ENCODE assay signal across 1 cellular context in the genomic region with DNA sequence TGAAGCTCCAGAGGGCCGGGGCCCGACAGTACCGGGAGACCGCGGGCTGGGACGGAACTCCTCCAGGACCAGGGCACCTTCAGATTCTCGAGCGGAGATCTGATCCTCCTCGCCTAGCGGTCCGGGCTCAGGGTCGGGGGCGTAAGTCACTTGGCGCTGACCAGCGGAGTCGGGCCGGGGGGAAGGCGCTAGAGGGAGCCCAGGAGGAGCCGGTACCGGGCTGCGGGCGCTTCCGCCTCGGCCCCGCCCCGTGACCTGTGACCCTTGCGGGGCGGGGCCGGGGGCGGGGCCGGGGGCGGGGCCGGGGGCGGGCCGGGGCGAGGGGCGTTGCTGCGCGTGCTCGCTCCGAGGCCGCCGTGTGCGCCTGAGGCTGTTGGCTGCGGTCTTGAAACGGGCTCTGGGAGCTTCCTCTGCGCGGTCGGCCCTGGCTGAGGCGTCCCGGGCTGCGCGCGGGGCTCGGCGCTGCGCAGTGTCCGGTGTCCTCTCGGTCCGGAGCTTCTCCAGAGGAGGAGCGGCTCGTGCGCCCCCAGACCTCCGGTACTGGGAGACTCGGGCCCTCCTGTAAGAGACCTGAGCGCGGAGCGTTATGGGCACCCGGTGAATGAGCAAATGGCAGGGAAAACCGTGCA.
A peak's percentile ranks its signal among the peaks of the same experiment; 100 is the strongest.
TF ChIP-seq lines count a peak whose summit lies in the region.

ARSA (minus strand) TSS at position 239 of the 629 bp plus-strand sequence. CDS start 373 bp downstream, outside the sequence.

TF ChIP-seq in HepG2, 621 proteins besides CTCF, POLR2A, EP300 and RAD21 (continued from another document):
- no peak for TF ChIP-seq ZNF678 (CRISPR knock-in tag; IDR thresholded peaks at IDR 0.05)
- no peak for TF ChIP-seq ZNF17 (CRISPR knock-in tag; IDR thresholded peaks at IDR 0.05)
- TF ChIP-seq AGO2 (optimal IDR thresholded peaks at IDR 0.05; ENCODE audit: low read depth, low read length): no peak
- TF ChIP-seq, protein P1, sequence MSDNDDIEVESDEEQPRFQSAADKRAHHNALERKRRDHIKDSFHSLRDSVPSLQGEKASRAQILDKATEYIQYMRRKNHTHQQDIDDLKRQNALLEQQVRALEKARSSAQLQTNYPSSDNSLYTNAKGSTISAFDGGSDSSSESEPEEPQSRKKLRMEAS (IDR thresholded peaks at IDR 0.05): peak; percentile 6; the same call in 1 of the 2 replicates
- TF ChIP-seq ZNF292 (CRISPR knock-in tag; IDR thresholded peaks at IDR 0.05; ENCODE audit: borderline replicate concordance, low read depth): no peak; the same call in 1 of the 2 replicates
- TF ChIP-seq AHR (CRISPR knock-in tag; IDR thresholded peaks at IDR 0.05): no peak
- TF ChIP-seq MAFK (conservative IDR thresholded peaks at IDR 0.05 in 1 of 2, IDR thresholded peaks at IDR 0.05 in 1 of 2; ENCODE audit: low read length in 2 of 2): no peak
- TF ChIP-seq, protein P2, sequence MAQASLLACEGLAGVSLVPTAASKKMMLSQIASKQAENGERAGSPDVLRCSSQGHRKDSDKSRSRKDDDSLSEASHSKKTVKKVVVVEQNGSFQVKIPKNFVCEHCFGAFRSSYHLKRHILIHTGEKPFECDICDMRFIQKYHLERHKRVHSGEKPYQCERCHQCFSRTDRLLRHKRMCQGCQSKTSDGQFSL (CRISPR knock-in tag; IDR thresholded peaks at IDR 0.05): no peak
- TF ChIP-seq MXD1 (CRISPR knock-in tag; IDR thresholded peaks at IDR 0.05): no peak
- no peak for TF ChIP-seq SOX5 (CRISPR knock-in tag; IDR thresholded peaks at IDR 0.05; ENCODE audit: borderline replicate concordance)
- no peak for TF ChIP-seq KLF9 (CRISPR knock-in tag; IDR thresholded peaks at IDR 0.05; ENCODE audit: low read depth)
- TF ChIP-seq, protein P3, sequence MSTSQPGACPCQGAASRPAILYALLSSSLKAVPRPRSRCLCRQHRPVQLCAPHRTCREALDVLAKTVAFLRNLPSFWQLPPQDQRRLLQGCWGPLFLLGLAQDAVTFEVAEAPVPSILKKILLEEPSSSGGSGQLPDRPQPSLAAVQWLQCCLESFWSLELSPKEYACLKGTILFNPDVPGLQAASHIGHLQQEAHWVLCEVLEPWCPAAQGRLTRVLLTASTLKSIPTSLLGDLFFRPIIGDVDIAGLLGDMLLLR (CRISPR knock-in tag; IDR thresholded peaks at IDR 0.05): no peak
- TF ChIP-seq, protein P4, sequence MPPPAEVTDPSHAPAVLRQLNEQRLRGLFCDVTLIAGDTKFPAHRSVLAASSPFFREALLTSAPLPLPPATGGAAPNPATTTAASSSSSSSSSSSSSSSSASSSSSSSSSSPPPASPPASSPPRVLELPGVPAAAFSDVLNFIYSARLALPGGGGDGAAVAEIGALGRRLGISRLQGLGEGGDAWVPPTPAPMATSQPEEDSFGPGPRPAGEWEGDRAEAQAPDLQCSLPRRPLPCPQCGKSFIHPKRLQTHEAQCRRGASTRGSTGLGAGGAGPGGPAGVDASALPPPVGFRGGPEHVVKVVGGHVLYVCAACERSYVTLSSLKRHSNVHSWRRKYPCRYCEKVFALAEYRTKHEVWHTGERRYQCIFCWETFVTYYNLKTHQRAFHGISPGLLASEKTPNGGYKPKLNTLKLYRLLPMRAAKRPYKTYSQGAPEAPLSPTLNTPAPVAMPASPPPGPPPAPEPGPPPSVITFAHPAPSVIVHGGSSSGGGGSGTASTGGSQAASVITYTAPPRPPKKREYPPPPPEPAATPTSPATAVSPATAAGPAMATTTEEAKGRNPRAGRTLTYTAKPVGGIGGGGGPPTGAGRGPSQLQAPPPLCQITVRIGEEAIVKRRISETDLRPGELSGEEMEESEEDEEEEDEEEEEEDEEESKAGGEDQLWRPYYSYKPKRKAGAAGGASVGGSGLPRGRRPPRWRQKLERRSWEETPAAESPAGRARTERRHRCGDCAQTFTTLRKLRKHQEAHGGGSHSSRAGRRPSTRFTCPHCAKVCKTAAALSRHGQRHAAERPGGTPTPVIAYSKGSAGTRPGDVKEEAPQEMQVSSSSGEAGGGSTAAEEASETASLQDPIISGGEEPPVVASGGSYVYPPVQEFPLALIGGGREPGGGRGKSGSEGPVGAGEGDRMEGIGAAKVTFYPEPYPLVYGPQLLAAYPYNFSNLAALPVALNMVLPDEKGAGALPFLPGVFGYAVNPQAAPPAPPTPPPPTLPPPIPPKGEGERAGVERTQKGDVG (CRISPR knock-in tag; IDR thresholded peaks at IDR 0.05; ENCODE audit: borderline replicate concordance): no peak
- no peak for TF ChIP-seq FOSL1 (CRISPR knock-in tag; IDR thresholded peaks at IDR 0.05; ENCODE audit: borderline replicate concordance)
- TF ChIP-seq ZKSCAN8 (CRISPR knock-in tag; IDR thresholded peaks at IDR 0.05; ENCODE audit: borderline replicate concordance): no peak
- TF ChIP-seq ZFP62 (CRISPR knock-in tag; IDR thresholded peaks at IDR 0.05): no peak
- no peak for TF ChIP-seq MAZ (IDR thresholded peaks at IDR 0.05; ENCODE audit: borderline replicate concordance, low read depth, low read length)
- no peak for TF ChIP-seq MAZ (CRISPR knock-in tag; IDR thresholded peaks at IDR 0.05; ENCODE audit: low read depth)
- TF ChIP-seq, protein P5, sequence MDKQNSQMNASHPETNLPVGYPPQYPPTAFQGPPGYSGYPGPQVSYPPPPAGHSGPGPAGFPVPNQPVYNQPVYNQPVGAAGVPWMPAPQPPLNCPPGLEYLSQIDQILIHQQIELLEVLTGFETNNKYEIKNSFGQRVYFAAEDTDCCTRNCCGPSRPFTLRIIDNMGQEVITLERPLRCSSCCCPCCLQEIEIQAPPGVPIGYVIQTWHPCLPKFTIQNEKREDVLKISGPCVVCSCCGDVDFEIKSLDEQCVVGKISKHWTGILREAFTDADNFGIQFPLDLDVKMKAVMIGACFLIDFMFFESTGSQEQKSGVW (CRISPR knock-in tag; IDR thresholded peaks at IDR 0.05; ENCODE audit: borderline replicate concordance): no peak
- TF ChIP-seq ZNF138 (CRISPR knock-in tag; IDR thresholded peaks at IDR 0.05; ENCODE audit: low read depth): no peak
- TF ChIP-seq ZNF460 (CRISPR knock-in tag; IDR thresholded peaks at IDR 0.05; ENCODE audit: borderline replicate concordance): no peak
- no peak for TF ChIP-seq NR2F2 (IDR thresholded peaks at IDR 0.05; ENCODE audit: borderline replicate concordance, low read depth)
- TF ChIP-seq ZNF20 (CRISPR knock-in tag; IDR thresholded peaks at IDR 0.05): no peak
- TF ChIP-seq ZSCAN31 (CRISPR knock-in tag; IDR thresholded peaks at IDR 0.05; ENCODE audit: low read depth): no peak
- TF ChIP-seq ZBTB20 (CRISPR knock-in tag; IDR thresholded peaks at IDR 0.05; ENCODE audit: borderline replicate concordance, low read depth): peak; percentile 37; the same call in 1 of the 2 replicates
- TF ChIP-seq, protein P6, sequence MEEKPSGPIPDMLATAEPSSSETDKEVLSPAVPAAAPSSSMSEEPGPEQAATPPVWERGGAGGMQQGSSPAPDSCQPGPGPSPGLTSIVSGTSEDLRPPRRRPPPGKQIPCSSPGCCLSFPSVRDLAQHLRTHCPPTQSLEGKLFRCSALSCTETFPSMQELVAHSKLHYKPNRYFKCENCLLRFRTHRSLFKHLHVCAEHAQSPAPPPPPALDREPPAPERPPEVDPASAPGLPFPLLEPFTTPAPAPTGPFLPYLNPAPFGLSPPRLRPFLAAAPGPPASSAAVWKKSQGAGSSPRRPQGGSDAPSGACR (CRISPR knock-in tag; IDR thresholded peaks at IDR 0.05): 0 out of 2 replicates have a peak, but pooled peaks have one; percentile 29
- no peak for TF ChIP-seq ISX (CRISPR knock-in tag; conservative IDR thresholded peaks at IDR 0.05)
- TF ChIP-seq, protein P7, sequence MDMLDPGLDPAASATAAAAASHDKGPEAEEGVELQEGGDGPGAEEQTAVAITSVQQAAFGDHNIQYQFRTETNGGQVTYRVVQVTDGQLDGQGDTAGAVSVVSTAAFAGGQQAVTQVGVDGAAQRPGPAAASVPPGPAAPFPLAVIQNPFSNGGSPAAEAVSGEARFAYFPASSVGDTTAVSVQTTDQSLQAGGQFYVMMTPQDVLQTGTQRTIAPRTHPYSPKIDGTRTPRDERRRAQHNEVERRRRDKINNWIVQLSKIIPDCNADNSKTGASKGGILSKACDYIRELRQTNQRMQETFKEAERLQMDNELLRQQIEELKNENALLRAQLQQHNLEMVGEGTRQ (IDR thresholded peaks at IDR 0.05; ENCODE audit: low read depth, low read length): no peak
- TF ChIP-seq, protein P7 (CRISPR knock-in tag; IDR thresholded peaks at IDR 0.05; ENCODE audit: borderline replicate concordance): no peak
- no peak for TF ChIP-seq CBX2 (IDR thresholded peaks at IDR 0.05; ENCODE audit: low read depth, low read length)
- TF ChIP-seq CBX2 (CRISPR knock-in tag; IDR thresholded peaks at IDR 0.05; ENCODE audit: low read depth): no peak
- TF ChIP-seq CHD2 (IDR thresholded peaks at IDR 0.05; ENCODE audit: low read depth, low read length): no peak
